10 cellular contexts compared by ENCODE assay signal in the genomic region with DNA sequence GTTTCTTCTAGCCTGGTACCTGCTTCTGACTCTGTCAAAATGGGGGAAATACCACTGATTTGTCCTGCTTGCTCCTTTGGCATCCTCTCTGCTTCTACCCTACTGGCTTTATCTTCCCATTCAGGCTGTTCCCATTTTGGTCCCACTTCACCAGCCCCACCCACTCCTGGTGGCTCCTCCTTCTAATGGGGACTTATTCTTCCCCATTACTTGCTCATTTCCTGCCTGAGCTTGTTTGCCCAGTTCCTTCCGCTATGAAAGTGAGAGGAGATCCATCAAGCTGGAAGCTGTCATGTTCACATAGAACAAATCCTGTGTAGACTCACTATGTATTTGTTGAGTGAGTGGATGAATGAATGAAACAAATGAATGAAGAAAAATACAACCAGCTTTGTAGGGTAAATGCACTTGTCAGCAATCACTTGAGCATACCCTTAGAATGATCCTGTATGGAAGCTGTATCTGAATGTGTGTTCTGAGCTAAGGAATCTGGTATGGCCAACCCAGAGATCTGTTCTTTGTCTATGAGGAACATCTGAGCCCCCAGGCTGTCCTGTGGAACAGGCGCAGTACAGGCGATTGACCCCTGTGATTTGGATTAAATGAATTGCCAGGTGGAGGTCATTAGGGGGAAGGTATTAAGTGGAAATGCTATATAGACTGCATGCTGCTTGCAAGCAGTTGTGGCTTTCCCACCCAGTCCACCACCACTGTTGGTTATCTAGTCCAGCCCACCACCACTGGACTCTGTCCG.
DNase-seq lines count a peak whose midpoint lies in the region; ATAC-seq, FAIRE-seq and TF ChIP-seq lines count a peak whose summit lies in the region.
"Had no signal": no experiment of that assay in that cellular context is flagged by ENCODE, and none has a peak within 500 bp of the region (broad histone marks: within the 10 kb centered on the region; RNA-seq: fewer than 3 reads in every experiment).

No MANE protein-coding gene starts in this region.

- H2BK15ac ChIP-seq in mesenchymal stem cell (ENCODE audit: low read depth, poor library complexity, severe bottlenecking) = no peak overlapping the region

- peaks cover 11% of the 10 kb centered on the region for H3F3A ChIP-seq in MM.1S (ENCODE audit: insufficient read depth, low read length)

- H2AFZ ChIP-seq in MM.1S (ENCODE audit: low read length) = no peak overlapping the region
- H2AFZ ChIP-seq in mesenchymal stem cell (ENCODE audit: low read depth, low read length) = no peak overlapping the region
- H2AFZ ChIP-seq: hepatocyte had no signal

- no peaks in the 10 kb centered on the region for H3K9me3 ChIP-seq in MM.1S (replicated peaks; ENCODE audit: insufficient read depth, low read length)
- no peaks in the 10 kb centered on the region for H3K9me3 ChIP-seq in mesenchymal stem cell (ENCODE audit: control insufficient read depth, low read length)
- no peaks in the 10 kb centered on the region for H3K9me3 ChIP-seq in colonic mucosa

- FAIRE-seq in bronchial epithelial cell (lab: Jason Lieb, UNC) = peak; percentile 40

- H3K79me1 ChIP-seq in mesenchymal stem cell (replicated peaks; ENCODE audit: low read length, poor library complexity, severe bottlenecking) = peaks cover 2% of the 10 kb centered on the region

- H2AK5ac ChIP-seq in mesenchymal stem cell (ENCODE audit: low read length, severe bottlenecking) = peak overlapping the region; percentile 6

- H3K27ac ChIP-seq in MM.1S (ENCODE audit: low read length) (no peak overlapping the region; the same call in 1 of the 2 replicates), mesenchymal stem cell (ENCODE audit: low read length, poor library complexity, severe bottlenecking) (no peak overlapping the region), colonic mucosa (no peak overlapping the region)
- H3K27ac ChIP-seq: hepatocyte had no signal

- H3K27me3 ChIP-seq in MM.1S (replicated peaks; ENCODE audit: insufficient read depth, low read length) (no peaks in the 10 kb centered on the region), bronchial epithelial cell (ENCODE audit: control insufficient read depth, insufficient read depth, low read length) (no peaks in the 10 kb centered on the region), mesenchymal stem cell (ENCODE audit: control insufficient read depth in 1 of 2, insufficient read depth in 1 of 2, low read length in 2 of 2) (no peaks in the 10 kb centered on the region), colonic mucosa (no peaks in the 10 kb centered on the region)
- H3K27me3 ChIP-seq: hepatocyte had no signal

- H3K23ac ChIP-seq in mesenchymal stem cell (ENCODE audit: low read length in 2 of 2) = peak overlapping the region in 1 of 2 experiments; percentile 56

- no peaks in the 10 kb centered on the region for H3K79me2 ChIP-seq in MM.1S (ENCODE audit: low read length)
- H3K79me2 ChIP-seq: hepatocyte had no signal

- peak overlapping the region; percentile 10; the same call in 1 of the 2 replicates for H3K4me2 ChIP-seq in MM.1S (ENCODE audit: low read depth, low read length)
- no peak overlapping the region for H3K4me2 ChIP-seq in mesenchymal stem cell (ENCODE audit: low read length, poor library complexity, severe bottlenecking)
- H3K4me2 ChIP-seq: hepatocyte had no signal

- H3K18ac ChIP-seq in mesenchymal stem cell (ENCODE audit: low read depth in 1 of 2, low read length in 2 of 2) = no peak overlapping the region

- no peak overlapping the region for H3K4me3 ChIP-seq in MM.1S (ENCODE audit: low read length)
- no peak overlapping the region for H3K4me3 ChIP-seq in bronchial epithelial cell (ENCODE audit: low read depth, low read length)
- H3K4me3 ChIP-seq in mesenchymal stem cell (ENCODE audit: insufficient read depth in 1 of 2, low read depth in 1 of 2, low read length in 2 of 2) = no peak overlapping the region
- no peak overlapping the region for H3K4me3 ChIP-seq in colonic mucosa
- H3K4me3 ChIP-seq: hepatocyte had no signal

- no peak overlapping the region for H2BK5ac ChIP-seq in mesenchymal stem cell (ENCODE audit: low read depth, low read length, poor library complexity, severe bottlenecking)

- no peak overlapping the region for H3K14ac ChIP-seq in mesenchymal stem cell (ENCODE audit: low read length in 2 of 2)

- H4K8ac ChIP-seq in mesenchymal stem cell (ENCODE audit: low read length) = no peak overlapping the region

- peak; percentile 50 for DNase-seq in ELF-1 (ENCODE audit: low read depth, low spot score)
- DNase-seq in MM.1S = peak; percentile 40
- DNase-seq in bronchial epithelial cell (ENCODE audit: low read depth) = peak; percentile 72
- peak; percentile 17 for DNase-seq in mesenchymal stem cell
- DNase-seq in DMS79 (lab: John Stamatoyannopoulos, UW) = no peak
- no peak for DNase-seq in colonic mucosa
- DNase-seq: central memory CD4-positive, alpha-beta T cell; KG1 had no signal

- no peak for ATAC-seq in GM19463 (IDR thresholded peaks at IDR 0.05; ENCODE audit: unreplicated experiment)

- H3K36me3 ChIP-seq in MM.1S (replicated peaks; ENCODE audit: insufficient read depth, low read length) = no peaks in the 10 kb centered on the region
- no peaks in the 10 kb centered on the region for H3K36me3 ChIP-seq in bronchial epithelial cell (ENCODE audit: control insufficient read depth, insufficient read depth, low read length)
- H3K36me3 ChIP-seq in mesenchymal stem cell (ENCODE audit: control insufficient read depth in 1 of 2, insufficient read depth in 2 of 2, low read depth in 1 of 2, low read length in 2 of 2) = no peaks in the 10 kb centered on the region
- no peaks in the 10 kb centered on the region for H3K36me3 ChIP-seq in colonic mucosa

- H4K20me1 ChIP-seq in MM.1S (ENCODE audit: insufficient read depth, low read length) = no peaks in the 10 kb centered on the region

- no peak overlapping the region for H2BK12ac ChIP-seq in mesenchymal stem cell (ENCODE audit: low read length in 2 of 2)

- 83% methylated on average over 4 of the region's 4 CpGs for WGBS in mesenchymal stem cell

- no peak overlapping the region for H2BK120ac ChIP-seq in mesenchymal stem cell (ENCODE audit: low read depth, low read length)

- intact Hi-C loops in colonic mucosa (cut with DNase I) = no loop called here

- no peak overlapping the region for H3K4ac ChIP-seq in mesenchymal stem cell (ENCODE audit: low read depth in 1 of 2, low read length in 2 of 2)

- H3K4me1 ChIP-seq in MM.1S (ENCODE audit: low read length) (peaks cover 44% of the 10 kb centered on the region), mesenchymal stem cell (ENCODE audit: control insufficient read depth, insufficient read depth, low read depth, low read length) (peaks cover 10% of the 10 kb centered on the region), colonic mucosa (no peaks in the 10 kb centered on the region)

- no peaks in the 10 kb centered on the region for H3K9me2 ChIP-seq in MM.1S (replicated peaks; ENCODE audit: insufficient read depth, low read length)

- TF ChIP-seq CTCF in MM.1S (IDR thresholded peaks at IDR 0.05; ENCODE audit: low read length) (no peak), bronchial epithelial cell (IDR thresholded peaks at IDR 0.05; ENCODE audit: insufficient read depth, low read length, severe bottlenecking) (no peak), colonic mucosa (IDR thresholded peaks at IDR 0.05) (no peak)

- no peak overlapping the region for H4K91ac ChIP-seq in mesenchymal stem cell (ENCODE audit: low read length)

- H3K9ac ChIP-seq in MM.1S (ENCODE audit: low read length) (no peak overlapping the region), mesenchymal stem cell (ENCODE audit: low read length) (no peak overlapping the region), colonic mucosa (ENCODE audit: low read depth in 2 of 2, low read length in 2 of 2) (no peak overlapping the region)

Comparison
In these comparisons a context has a peak if more than half of its experiments do, and no peak if none do; other contexts are left out.
1. DNase-seq: peak in ELF-1 (single experiment), MM.1S (single experiment), bronchial epithelial cell (single experiment) and mesenchymal stem cell (single experiment); none in DMS79 (single experiment) and colonic mucosa (single experiment).